In the genomic region with DNA sequence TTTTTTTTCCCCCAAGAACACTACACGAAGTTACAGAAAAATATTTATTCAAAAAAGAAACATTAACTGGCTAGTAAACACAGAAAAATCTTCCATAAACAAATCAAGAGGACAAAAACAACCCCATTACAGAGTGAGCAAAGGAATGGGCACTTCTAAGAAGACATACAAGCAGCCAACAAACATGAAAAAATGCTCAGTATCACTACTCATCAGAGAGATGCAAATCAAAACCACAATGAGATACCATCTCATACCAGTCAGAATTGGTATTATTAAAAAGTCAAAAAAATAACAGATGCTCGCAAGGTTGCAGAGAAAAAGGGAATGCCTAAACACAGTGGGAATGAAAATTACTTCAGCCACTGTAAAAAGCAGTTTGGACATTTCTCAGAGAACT, we compare ENCODE assay signal across 3 cellular contexts.
TF ChIP-seq lines count a peak whose summit lies in the region.

No MANE protein-coding gene starts in this region.

TF ChIP-seq in IMR-90, 13 proteins besides CTCF, POLR2A, EP300 and RAD21:
- TF ChIP-seq MAFK (IDR thresholded peaks at IDR 0.05; ENCODE audit: low read depth, low read length), result no peak
- no peak for TF ChIP-seq FOS (IDR thresholded peaks at IDR 0.05; ENCODE audit: low read depth, low read length)
- TF ChIP-seq MXI1 (IDR thresholded peaks at IDR 0.05; ENCODE audit: borderline replicate concordance, low read depth, low read length), result no peak
- no peak for TF ChIP-seq SMC3 (IDR thresholded peaks at IDR 0.05; ENCODE audit: low read depth, low read length)
- no peak for TF ChIP-seq RCOR1 (IDR thresholded peaks at IDR 0.05; ENCODE audit: insufficient replicate concordance, low read length)
- TF ChIP-seq ELK1 (IDR thresholded peaks at IDR 0.05; ENCODE audit: borderline replicate concordance, low read depth, low read length), result no peak
- no peak for TF ChIP-seq MAZ (IDR thresholded peaks at IDR 0.05; ENCODE audit: borderline replicate concordance, low read depth, low read length)
- TF ChIP-seq, protein P1, sequence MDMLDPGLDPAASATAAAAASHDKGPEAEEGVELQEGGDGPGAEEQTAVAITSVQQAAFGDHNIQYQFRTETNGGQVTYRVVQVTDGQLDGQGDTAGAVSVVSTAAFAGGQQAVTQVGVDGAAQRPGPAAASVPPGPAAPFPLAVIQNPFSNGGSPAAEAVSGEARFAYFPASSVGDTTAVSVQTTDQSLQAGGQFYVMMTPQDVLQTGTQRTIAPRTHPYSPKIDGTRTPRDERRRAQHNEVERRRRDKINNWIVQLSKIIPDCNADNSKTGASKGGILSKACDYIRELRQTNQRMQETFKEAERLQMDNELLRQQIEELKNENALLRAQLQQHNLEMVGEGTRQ (IDR thresholded peaks at IDR 0.05; ENCODE audit: low read depth, low read length), result no peak
- no peak for TF ChIP-seq RFX5 (IDR thresholded peaks at IDR 0.05; ENCODE audit: low read depth, low read length)
- TF ChIP-seq CEBPB (IDR thresholded peaks at IDR 0.05; ENCODE audit: low read depth, low read length), result no peak
- no peak for TF ChIP-seq NFE2L2 (IDR thresholded peaks at IDR 0.05; ENCODE audit: low read depth, low read length)
- TF ChIP-seq BHLHE40 (IDR thresholded peaks at IDR 0.05; ENCODE audit: low read depth, low read length), result no peak
- TF ChIP-seq CHD1 (IDR thresholded peaks at IDR 0.05; ENCODE audit: low read depth, low read length), result no peak

TF ChIP-seq in GM12878, 131 proteins besides CTCF, POLR2A, EP300 and RAD21:
- TF ChIP-seq, protein P2, sequence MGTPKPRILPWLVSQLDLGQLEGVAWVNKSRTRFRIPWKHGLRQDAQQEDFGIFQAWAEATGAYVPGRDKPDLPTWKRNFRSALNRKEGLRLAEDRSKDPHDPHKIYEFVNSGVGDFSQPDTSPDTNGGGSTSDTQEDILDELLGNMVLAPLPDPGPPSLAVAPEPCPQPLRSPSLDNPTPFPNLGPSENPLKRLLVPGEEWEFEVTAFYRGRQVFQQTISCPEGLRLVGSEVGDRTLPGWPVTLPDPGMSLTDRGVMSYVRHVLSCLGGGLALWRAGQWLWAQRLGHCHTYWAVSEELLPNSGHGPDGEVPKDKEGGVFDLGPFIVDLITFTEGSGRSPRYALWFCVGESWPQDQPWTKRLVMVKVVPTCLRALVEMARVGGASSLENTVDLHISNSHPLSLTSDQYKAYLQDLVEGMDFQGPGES (IDR thresholded peaks at IDR 0.05), result no peak
- TF ChIP-seq HDAC6 (IDR thresholded peaks at IDR 0.05; ENCODE audit: unreplicated experiment) (no peak), NR2F1 (conservative IDR thresholded peaks at IDR 0.05) (no peak), ATF2 (IDR thresholded peaks at IDR 0.05; ENCODE audit: low read length) (no peak), RELA (IDR thresholded peaks at IDR 0.05; ENCODE audit: borderline replicate concordance, partially characterized antibody) (no peak), LARP7 (IDR thresholded peaks at IDR 0.05) (no peak), NFIC (IDR thresholded peaks at IDR 0.05; ENCODE audit: low read depth, low read length) (no peak), POLR2AphosphoS2 (IDR thresholded peaks at IDR 0.05; ENCODE audit: low read depth, low read length) (no peak), HCFC1 (IDR thresholded peaks at IDR 0.05; ENCODE audit: low read length) (no peak)
- TF ChIP-seq, protein P3, sequence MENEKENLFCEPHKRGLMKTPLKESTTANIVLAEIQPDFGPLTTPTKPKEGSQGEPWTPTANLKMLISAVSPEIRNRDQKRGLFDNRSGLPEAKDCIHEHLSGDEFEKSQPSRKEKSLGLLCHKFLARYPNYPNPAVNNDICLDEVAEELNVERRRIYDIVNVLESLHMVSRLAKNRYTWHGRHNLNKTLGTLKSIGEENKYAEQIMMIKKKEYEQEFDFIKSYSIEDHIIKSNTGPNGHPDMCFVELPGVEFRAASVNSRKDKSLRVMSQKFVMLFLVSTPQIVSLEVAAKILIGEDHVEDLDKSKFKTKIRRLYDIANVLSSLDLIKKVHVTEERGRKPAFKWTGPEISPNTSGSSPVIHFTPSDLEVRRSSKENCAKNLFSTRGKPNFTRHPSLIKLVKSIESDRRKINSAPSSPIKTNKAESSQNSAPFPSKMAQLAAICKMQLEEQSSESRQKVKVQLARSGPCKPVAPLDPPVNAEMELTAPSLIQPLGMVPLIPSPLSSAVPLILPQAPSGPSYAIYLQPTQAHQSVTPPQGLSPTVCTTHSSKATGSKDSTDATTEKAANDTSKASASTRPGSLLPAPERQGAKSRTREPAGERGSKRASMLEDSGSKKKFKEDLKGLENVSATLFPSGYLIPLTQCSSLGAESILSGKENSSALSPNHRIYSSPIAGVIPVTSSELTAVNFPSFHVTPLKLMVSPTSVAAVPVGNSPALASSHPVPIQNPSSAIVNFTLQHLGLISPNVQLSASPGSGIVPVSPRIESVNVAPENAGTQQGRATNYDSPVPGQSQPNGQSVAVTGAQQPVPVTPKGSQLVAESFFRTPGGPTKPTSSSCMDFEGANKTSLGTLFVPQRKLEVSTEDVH (IDR thresholded peaks at IDR 0.05; ENCODE audit: low read depth, partially characterized antibody), result no peak
TF ChIP-seq in GM12878: peak in this region for 0.

TF ChIP-seq in WTC11, 78 proteins besides CTCF, POLR2A, EP300 and RAD21:
- TF ChIP-seq SMAD3 (CRISPR knock-in tag; IDR thresholded peaks at IDR 0.05; ENCODE audit: borderline replicate concordance), result no peak
- no peak for TF ChIP-seq ATF1 (CRISPR knock-in tag; IDR thresholded peaks at IDR 0.05)
- TF ChIP-seq ZNF138 (CRISPR knock-in tag; conservative IDR thresholded peaks at IDR 0.05), result no peak
- TF ChIP-seq E2F4 (CRISPR knock-in tag; IDR thresholded peaks at IDR 0.05; ENCODE audit: borderline replicate concordance, low read depth), result no peak
- TF ChIP-seq RORB (CRISPR knock-in tag; IDR thresholded peaks at IDR 0.05), result no peak
- no peak for TF ChIP-seq ATF6 (CRISPR knock-in tag; IDR thresholded peaks at IDR 0.05)
- TF ChIP-seq KAT7 (CRISPR knock-in tag; IDR thresholded peaks at IDR 0.05; ENCODE audit: borderline replicate concordance), result no peak
- no peak for TF ChIP-seq RELA (CRISPR knock-in tag; IDR thresholded peaks at IDR 0.05; ENCODE audit: borderline replicate concordance)
- TF ChIP-seq ZNF263 (CRISPR knock-in tag; IDR thresholded peaks at IDR 0.05; ENCODE audit: low read depth), result no peak
- no peak for TF ChIP-seq CREM (CRISPR knock-in tag; IDR thresholded peaks at IDR 0.05)
- no peak for TF ChIP-seq GRHL2 (CRISPR knock-in tag; IDR thresholded peaks at IDR 0.05; ENCODE audit: insufficient replicate concordance, severe bottlenecking)
- TF ChIP-seq, protein P4, sequence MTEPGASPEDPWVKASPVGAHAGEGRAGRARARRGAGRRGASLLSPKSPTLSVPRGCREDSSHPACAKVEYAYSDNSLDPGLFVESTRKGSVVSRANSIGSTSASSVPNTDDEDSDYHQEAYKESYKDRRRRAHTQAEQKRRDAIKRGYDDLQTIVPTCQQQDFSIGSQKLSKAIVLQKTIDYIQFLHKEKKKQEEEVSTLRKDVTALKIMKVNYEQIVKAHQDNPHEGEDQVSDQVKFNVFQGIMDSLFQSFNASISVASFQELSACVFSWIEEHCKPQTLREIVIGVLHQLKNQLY (CRISPR knock-in tag; IDR thresholded peaks at IDR 0.05), result no peak
- TF ChIP-seq ZNF416 (CRISPR knock-in tag; IDR thresholded peaks at IDR 0.05), result no peak
- no peak for TF ChIP-seq ZMAT4 (CRISPR knock-in tag; IDR thresholded peaks at IDR 0.05)
- TF ChIP-seq ZSCAN18 (CRISPR knock-in tag; IDR thresholded peaks at IDR 0.05), result no peak
- TF ChIP-seq GTF2I (CRISPR knock-in tag; conservative IDR thresholded peaks at IDR 0.05), result no peak
- no peak for TF ChIP-seq ZNF219 (CRISPR knock-in tag; IDR thresholded peaks at IDR 0.05; ENCODE audit: borderline replicate concordance)
